29 cellular contexts compared by ENCODE assay signal in genomic region chr7:103972779-103973434, GRCh38. TPM values are rescaled to one million over a fixed set of nuclear protein-coding genes. Genes with fewer than 3 reads are reported as not detected.
"Had no signal": no experiment of that assay in that cellular context is flagged by ENCODE, and none has a peak within 500 bp of the region (broad histone marks: within the 10 kb centered on the region; RNA-seq: fewer than 3 reads in every experiment).

No MANE protein-coding gene starts in this region.

- H2AFZ ChIP-seq: neural progenitor cell had no signal

- H3K27ac ChIP-seq: colonic mucosa, epithelial cell of prostate, gastrocnemius medialis, lower lobe of right lung, neural progenitor cell, prostate gland, right atrium auricular region, sigmoid colon, testis, tibial artery had no signal

- ATAC-seq: esophagus mucosa; gastrocnemius medialis; left ventricle myocardium superior; lower lobe of right lung; mucosa of descending colon; natural killer cell treated with Interleukin-12 subunit alpha and Interleukin-12 subunit beta and Interleukin-15 and Interleukin-18, amount 100 ng/mL, for 72 hours; stimulated activated memory B cell treated with anti-CD40 and anti-IgM and Interleukin-4, amounts not matched to agents 10 μg/mL and 1 μg/mL and 100 μg/mL, for 72 hours; stimulated activated naive CD8-positive, alpha-beta T cell treated with anti-CD3 and anti-CD28 coated beads, Interleukin-15, Interleukin-2, amounts not matched to agents 100 U/mL and 50 U/mL, for 24 hours had no signal

- H3K4me2 ChIP-seq: neural progenitor cell had no signal

- H3K4me3 ChIP-seq: colonic mucosa, gastrocnemius medialis, lower lobe of right lung, mucosa of descending colon, neural progenitor cell, prostate gland, right atrium auricular region, sigmoid colon, testis, tibial artery had no signal

- H3K27me3 Mint-ChIP-seq: dendritic cell treated with granulocyte-macrophage colony-stimulating factor and Interleukin-4, amounts not matched to agents 40 ng/mL and 50 ng/mL, for 4 days; natural killer cell treated with Interleukin-12 subunit alpha and Interleukin-12 subunit beta and Interleukin-15 and Interleukin-18, amount 100 ng/mL, for 72 hours; stimulated activated memory B cell treated with anti-CD40 and anti-IgM and Interleukin-4, amounts not matched to agents 10 μg/mL and 1 μg/mL and 100 μg/mL, for 72 hours; type B pancreatic cell had no signal

- H3K4me3 Mint-ChIP-seq: dendritic cell treated with granulocyte-macrophage colony-stimulating factor and Interleukin-4, amounts not matched to agents 40 ng/mL and 50 ng/mL, for 4 days; endodermal cell; memory B cell; mesothelial cell of epicardium; naive B cell; natural killer cell treated with Interleukin-12 subunit alpha and Interleukin-12 subunit beta and Interleukin-15 and Interleukin-18, amount 100 ng/mL, for 72 hours; neural progenitor cell; stimulated activated memory B cell treated with anti-CD40 and anti-IgM and Interleukin-4, amounts not matched to agents 10 μg/mL and 1 μg/mL and 100 μg/mL, for 72 hours; type B pancreatic cell had no signal

- H3K27ac Mint-ChIP-seq: dendritic cell treated with granulocyte-macrophage colony-stimulating factor and Interleukin-4, amounts not matched to agents 40 ng/mL and 50 ng/mL, for 4 days; endodermal cell; memory B cell; mesothelial cell of epicardium; naive B cell; natural killer cell treated with Interleukin-12 subunit alpha and Interleukin-12 subunit beta and Interleukin-15 and Interleukin-18, amount 100 ng/mL, for 72 hours; neural progenitor cell; stimulated activated memory B cell treated with anti-CD40 and anti-IgM and Interleukin-4, amounts not matched to agents 10 μg/mL and 1 μg/mL and 100 μg/mL, for 72 hours; type B pancreatic cell had no signal

- H3K4me1 ChIP-seq: colonic mucosa, gastrocnemius medialis, lower lobe of right lung, neural progenitor cell, prostate gland, right atrium auricular region, sigmoid colon, testis, tibial artery had no signal

- H3K4me1 Mint-ChIP-seq: memory B cell; mesothelial cell of epicardium; naive B cell; neural progenitor cell; stimulated activated memory B cell treated with anti-CD40 and anti-IgM and Interleukin-4, amounts not matched to agents 10 μg/mL and 1 μg/mL and 100 μg/mL, for 72 hours had no signal

- H3K36me3 ChIP-seq: colonic mucosa, gastrocnemius medialis, lower lobe of right lung, neural progenitor cell, prostate gland, right atrium auricular region, sigmoid colon, tibial artery had no signal

- H3K9me3 Mint-ChIP-seq: dendritic cell treated with granulocyte-macrophage colony-stimulating factor and Interleukin-4, amounts not matched to agents 40 ng/mL and 50 ng/mL, for 4 days; mesothelial cell of epicardium; stimulated activated memory B cell treated with anti-CD40 and anti-IgM and Interleukin-4, amounts not matched to agents 10 μg/mL and 1 μg/mL and 100 μg/mL, for 72 hours; type B pancreatic cell had no signal

- H3K27me3 ChIP-seq: colonic mucosa, gastrocnemius medialis, neural progenitor cell, right atrium auricular region, sigmoid colon, testis, tibial artery had no signal

- DNase-seq: colonic mucosa; effector CD8-positive, alpha-beta T cell; endodermal cell; foreskin fibroblast; gastrocnemius medialis; head of caudate nucleus; left ventricle myocardium superior; lower lobe of right lung; mucosa of descending colon; naive B cell; sigmoid colon; stimulated activated CD4-positive, alpha-beta T cell treated with anti-CD3 and anti-CD28 coated beads, Interleukin-2, amount 100 ng/mL, for 24 hours; stimulated activated CD4-positive, alpha-beta T cell treated with anti-CD3 and anti-CD28 coated beads, Interleukin-4, amount 100 ng/mL, for 4 hours; stimulated activated naive CD8-positive, alpha-beta T cell treated with anti-CD3 and anti-CD28 coated beads, Interleukin-15, Interleukin-2, amounts not matched to agents 100 U/mL and 50 U/mL, for 24 hours; substantia nigra; testis; tibial artery had no signal

- H3K36me3 Mint-ChIP-seq: memory B cell; mesothelial cell of epicardium; naive B cell; natural killer cell treated with Interleukin-12 subunit alpha and Interleukin-12 subunit beta and Interleukin-15 and Interleukin-18, amount 100 ng/mL, for 72 hours; neural progenitor cell; stimulated activated memory B cell treated with anti-CD40 and anti-IgM and Interleukin-4, amounts not matched to agents 10 μg/mL and 1 μg/mL and 100 μg/mL, for 72 hours; type B pancreatic cell had no signal

RNA-seq across cellular contexts. Expression of gene RELN, which starts 16.6 kb away (rescaled TPM):
- total RNA-seq: natural killer cell treated with Interleukin-12 subunit alpha and Interleukin-12 subunit beta and Interleukin-15 and Interleukin-18, amount 100 ng/mL, for 72 hours had no signal
- polyA plus RNA-seq: keratinocyte had no signal
